Comparison of ENCODE assay signal across 8 cellular contexts in genomic region chr5:140556438-140556837, GRCh38. TPM values are rescaled to one million over a fixed set of nuclear protein-coding genes. Genes with fewer than 3 reads are reported as not detected.
DNase-seq lines count a peak whose midpoint lies in the region; ATAC-seq and TF ChIP-seq lines count a peak whose summit lies in the region.

No MANE protein-coding gene starts in this region.

- no peaks in the 10 kb centered on the region for H3K9me3 ChIP-seq in HUES6 (ENCODE audit: control insufficient read depth, insufficient read depth, low read depth, low read length)

- H2BK120ac ChIP-seq in mesendoderm (ENCODE audit: low read depth, low read length): no peak overlapping the region

- H3K56ac ChIP-seq in mesendoderm (ENCODE audit: low read length): peak overlapping the region; percentile 75

- peaks cover 17% of the 10 kb centered on the region for H3K79me1 ChIP-seq in mesendoderm (ENCODE audit: low read length)

- no peak for ATAC-seq in GM18517 (IDR thresholded peaks at IDR 0.05; ENCODE audit: unreplicated experiment)

- H2AK5ac ChIP-seq in mesendoderm (ENCODE audit: low read length): no peak overlapping the region

- no peak overlapping the region for H3K18ac ChIP-seq in mesendoderm (ENCODE audit: low read length)

- H3K9ac ChIP-seq in HUES6 (ENCODE audit: low read length) (peak overlapping the region; percentile 96), mesendoderm (ENCODE audit: low read length) (peak overlapping the region; percentile 89)

- H3K27me3 ChIP-seq in HUES6 (ENCODE audit: control insufficient read depth, insufficient read depth, low read length) (no peaks in the 10 kb centered on the region), mesendoderm (ENCODE audit: insufficient read depth, low read length, poor library complexity) (no peaks in the 10 kb centered on the region)

- H2BK15ac ChIP-seq in mesendoderm (replicated peaks; ENCODE audit: low read depth): no peak overlapping the region

- H3K27ac ChIP-seq in HUES6 (ENCODE audit: low read depth, low read length) (no peak overlapping the region), mesendoderm (ENCODE audit: low read depth, low read length) (no peak overlapping the region)

- peak overlapping the region; percentile 49 for H3K4me2 ChIP-seq in mesendoderm (ENCODE audit: low read length)

- H3K23ac ChIP-seq in mesendoderm (ENCODE audit: low read length): no peak overlapping the region

- H3K79me2 ChIP-seq in mesendoderm (ENCODE audit: control insufficient read depth, insufficient read depth, low read length): peaks cover 21% of the 10 kb centered on the region

- H4K8ac ChIP-seq in mesendoderm (ENCODE audit: low read depth, low read length): no peak overlapping the region

- DNase-seq in AG04449 (ENCODE audit: low read depth, low spot score) (no peak), astrocyte of the hippocampus (ENCODE audit: low read depth, low spot score) (peak; percentile 44), mesendoderm (no peak), 8988T (no peak), NCI-H1694 (lab: John Stamatoyannopoulos, UW) (no peak), A172 (ENCODE audit: low spot score) (no peak)

- POLR2A ChIA-PET in AG04449 (lab: Yijun Ruan, JAX): interaction anchor here (0.7 to 2.6 kb wide), 3 partner anchors 9 to 118 kb away, joined by 5 to 22 read pairs (median 13); partner anchors contain the start of genes EIF4EBP3, IK and NDUFA2

- no peak overlapping the region for H2BK5ac ChIP-seq in mesendoderm (ENCODE audit: low read length)

- no peak for TF ChIP-seq CTCF in AG04449 (IDR thresholded peaks at IDR 0.05; ENCODE audit: insufficient read depth, low read length, missing control alignments)

- peaks cover 14% of the 10 kb centered on the region; the same call in 1 of the 2 replicates for H3K4me1 ChIP-seq in HUES6 (ENCODE audit: control insufficient read depth, insufficient read depth, low read length)
- peaks cover 2% of the 10 kb centered on the region for H3K4me1 ChIP-seq in mesendoderm (ENCODE audit: control insufficient read depth, low read depth, low read length)

- H3K4me3 ChIP-seq in AG04449 (ENCODE audit: low read depth, low read length): peak overlapping the region; percentile 86
- peak overlapping the region; percentile 85 for H3K4me3 ChIP-seq in HUES6 (ENCODE audit: low read depth, low read length)
- peak overlapping the region; percentile 76 for H3K4me3 ChIP-seq in mesendoderm (ENCODE audit: low read length)

- no peak overlapping the region for H4K5ac ChIP-seq in mesendoderm (ENCODE audit: low read length)

- H3K36me3 ChIP-seq in HUES6 (ENCODE audit: control insufficient read depth, insufficient read depth, low read length): peaks cover 42% of the 10 kb centered on the region
- H3K36me3 ChIP-seq in mesendoderm (ENCODE audit: control insufficient read depth, insufficient read depth, low read length): peaks cover 1% of the 10 kb centered on the region

- H3K4ac ChIP-seq in mesendoderm (ENCODE audit: low read depth, low read length): no peak overlapping the region

- CTCF ChIA-PET in AG04449 (lab: Yijun Ruan, JAX): interaction anchor here (1.8 to 2.3 kb wide), 2 partner anchors 9 to 10 kb away, joined by 5 to 17 read pairs; partner anchors contain the start of gene EIF4EBP3

- WGBS in mesendoderm (ENCODE audit: extremely low coverage, insufficient coverage, low lambda C conversion rate): no CpG with 5 or more reads among the region's 6 CpGs

RNA-seq across cellular contexts. Expression of gene SRA1, which starts 0.8 kb away (rescaled TPM):
- polyA plus RNA-seq in mesendoderm (2013, experiment 1 of 2): 33.0 TPM
- polyA plus RNA-seq in mesendoderm (2013, experiment 2 of 2): 33.3 TPM
- total RNA-seq in A172 (2014; rRNA removed; shearing (Covaris generic)): 55.0 and 57.1 TPM in 2 replicates

RNA-seq across cellular contexts. Expression of gene APBB3, which starts 8.0 kb away (rescaled TPM):
- polyA plus RNA-seq in mesendoderm (2013, experiment 1 of 2): 5.6 TPM
- 4.8 TPM for polyA plus RNA-seq in mesendoderm (2013, experiment 2 of 2)
- 5.9 and 6.1 TPM in 2 replicates for total RNA-seq in A172 (2014; rRNA removed; shearing (Covaris generic))

RNA-seq across cellular contexts. Expression of gene SLC35A4, which starts 8.2 kb away (rescaled TPM):
- 96.0 TPM for polyA plus RNA-seq in mesendoderm (2013, experiment 1 of 2)
- polyA plus RNA-seq in mesendoderm (2013, experiment 2 of 2): 90.8 TPM
- total RNA-seq in A172 (2014; rRNA removed; shearing (Covaris generic)): 51.2 and 59.8 TPM in 2 replicates

RNA-seq across cellular contexts. Expression of gene EIF4EBP3, which starts 9.0 kb away (rescaled TPM):
- polyA plus RNA-seq in mesendoderm (2013, experiment 1 of 2): 13.5 TPM
- polyA plus RNA-seq in mesendoderm (2013, experiment 2 of 2): 13.7 TPM
- not detected in 2 replicates for total RNA-seq in A172 (2014; rRNA removed; shearing (Covaris generic))
